8 cellular contexts compared by ENCODE assay signal in genomic region chr1:63615809-63616420, GRCh38. TPM values are rescaled to one million over a fixed set of nuclear protein-coding genes. Genes with fewer than 3 reads are reported as not detected.
A peak's percentile ranks its signal among the peaks of the same experiment; 100 is the strongest.
DNase-seq lines count a peak whose midpoint lies in the region; ATAC-seq lines count a peak whose summit lies in the region.

No MANE protein-coding gene starts in this region.

- H3K4me2 ChIP-seq in skeletal muscle satellite cell (ENCODE audit: low read length), result no peak overlapping the region

- intact Hi-C loops in left ventricle myocardium superior (cut with micrococcal nuclease), result loop anchor here (5.0 kb wide), 1 partner anchor 626 kb away; no protein-coding TSS in a partner anchor

- H3K4me1 ChIP-seq in skeletal muscle satellite cell (ENCODE audit: control insufficient read depth, insufficient read depth, low read length), result peaks cover 6% of the 10 kb centered on the region

- H3K4me3 ChIP-seq in skeletal muscle satellite cell (ENCODE audit: low read length), result no peak overlapping the region

- no peaks in the 10 kb centered on the region for H3K36me3 ChIP-seq in skeletal muscle satellite cell (ENCODE audit: insufficient read depth, low read length)

- no peaks in the 10 kb centered on the region for H3K9me3 ChIP-seq in skeletal muscle satellite cell (replicated peaks; ENCODE audit: low read length)

- H3K27me3 ChIP-seq in skeletal muscle satellite cell (ENCODE audit: control insufficient read depth, insufficient read depth, low read length), result no peaks in the 10 kb centered on the region

- ATAC-seq in GM21619 (IDR thresholded peaks at IDR 0.05; ENCODE audit: unreplicated experiment) (peak; percentile 75), left ventricle myocardium superior (peak; percentile 57)

- H3K9ac ChIP-seq in skeletal muscle satellite cell (ENCODE audit: low read depth, low read length), result peak overlapping the region; percentile 33

- DNase-seq in DMS114 treated with DMSO at 0.1 percent for 48 hours (lab: John Stamatoyannopoulos, UW; ENCODE audit: unreplicated experiment), result peak; percentile 54
- DNase-seq in NCI-H1092 (lab: John Stamatoyannopoulos, UW), result peak; percentile 2
- peak; percentile 17 to 67 (median 45) for DNase-seq in T-helper 1 cell
- DNase-seq in amniotic epithelial cell (ENCODE audit: low read depth), result peak; percentile 72
- DNase-seq in left ventricle myocardium superior, result no peak
- DNase-seq in amniotic stem cell (lab: John Stamatoyannopoulos, UW), result no peak

RNA-seq across cellular contexts. Expression of gene PGM1, which starts 22.7 kb away (rescaled TPM):
- 329 TPM for total RNA-seq in left ventricle myocardium superior
- total RNA-seq in skeletal muscle satellite cell (2012; rRNA removed), result 92.0 and 115 TPM in 2 replicates

Comparison
In these comparisons a context has a peak if more than half of its experiments do, and no peak if none do; other contexts are left out.
1. DNase-seq: peak in DMS114 treated with DMSO at 0.1 percent for 48 hours (single experiment), NCI-H1092 (single experiment), T-helper 1 cell (5 of 5) and amniotic epithelial cell (single experiment); none in left ventricle myocardium superior (single experiment) and amniotic stem cell (single experiment).